Comparison of ENCODE assay signal across 1 cellular context in the genomic region with DNA sequence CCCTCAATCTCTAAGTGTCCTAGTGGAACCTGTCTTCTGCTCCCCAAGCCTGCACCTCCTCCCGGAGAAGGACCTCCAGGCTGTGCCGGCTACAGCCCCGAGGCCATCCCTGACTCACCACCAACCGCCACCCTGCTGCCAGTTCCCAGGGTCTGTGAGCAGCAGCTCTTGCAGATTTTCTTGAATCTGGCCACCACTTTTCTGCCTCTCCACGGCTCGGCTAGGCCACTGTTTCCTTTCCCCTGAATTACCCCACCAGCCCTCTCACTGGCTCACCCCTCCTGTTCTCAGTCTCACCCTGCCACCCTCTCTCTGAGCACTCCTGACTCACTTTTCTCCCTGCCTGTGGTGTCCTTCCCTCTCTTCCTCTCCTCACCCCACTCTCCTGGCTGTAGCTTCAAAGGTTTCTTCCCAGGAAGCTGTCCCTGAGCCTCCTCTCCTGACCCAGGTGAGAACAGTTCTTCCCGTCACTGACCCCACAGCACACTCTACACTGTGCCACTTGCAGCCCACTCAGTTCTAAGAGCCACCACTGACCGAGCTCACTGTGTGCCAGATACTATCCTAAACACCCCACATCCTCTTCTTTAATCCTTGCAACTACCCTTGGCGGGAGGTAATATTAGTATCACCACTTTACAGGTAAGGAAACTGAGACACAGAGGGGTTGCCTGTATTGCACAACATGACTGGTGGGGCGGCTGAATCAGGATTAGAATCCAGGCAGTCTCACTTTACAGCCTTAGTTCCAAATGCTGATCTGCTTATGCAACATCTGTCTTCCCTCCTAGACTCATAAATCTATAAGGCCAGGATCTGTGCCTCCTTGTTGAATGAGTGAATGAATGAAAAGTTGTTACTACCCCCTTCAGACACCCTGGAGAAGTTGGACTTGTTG.
TF ChIP-seq lines count a peak whose summit lies in the region.

No MANE protein-coding gene starts in this region.

TF ChIP-seq in SK-N-SH, 30 proteins besides CTCF, POLR2A, EP300 and RAD21 (continued from another document):
- no peak for TF ChIP-seq REST (IDR thresholded peaks at IDR 0.05; ENCODE audit: low read depth, low read length)
- no peak for TF ChIP-seq RFX5 (IDR thresholded peaks at IDR 0.05; ENCODE audit: low read length)
